ENCODE assay signal across 10 cellular contexts in the genomic region with DNA sequence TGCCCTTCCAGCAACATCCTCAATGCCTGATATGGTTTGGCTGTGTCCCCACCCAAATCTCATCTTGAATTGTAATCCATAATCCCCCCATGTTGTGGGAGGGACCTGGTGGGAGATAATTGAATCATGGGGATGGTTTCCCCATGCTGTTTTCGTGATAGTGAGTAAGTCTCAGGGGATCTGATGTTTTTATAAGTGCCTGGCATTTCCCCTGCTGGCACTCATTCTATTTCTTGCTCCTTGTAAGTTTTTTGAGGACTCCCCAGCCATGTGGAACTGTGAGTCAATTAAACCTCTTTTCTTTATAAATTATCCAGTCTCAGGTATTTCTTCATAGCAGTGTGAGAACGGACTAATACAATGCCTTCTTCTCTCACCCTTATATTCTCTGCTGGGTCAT. TPM values are rescaled to one million over a fixed set of nuclear protein-coding genes. Genes with fewer than 3 reads are reported as not detected.
"Had no signal": no experiment of that assay in that cellular context is flagged by ENCODE, and none has a peak within 500 bp of the region (broad histone marks: within the 10 kb centered on the region; RNA-seq: fewer than 3 reads in every experiment).

No MANE protein-coding gene starts in this region.

RNA-seq across cellular contexts. Expression of gene B4GALNT2, which starts 47.5 kb away (rescaled TPM):
- total RNA-seq: activated CD4-positive, alpha-beta memory T cell treated with anti-CD3 and anti-CD28 coated beads for 36 hours; activated CD8-positive, alpha-beta memory T cell treated with anti-CD3 and anti-CD28 coated beads for 36 hours; activated CD8-positive, alpha-beta T cell treated with anti-CD3 and anti-CD28 coated beads for 36 hours; activated naive CD8-positive, alpha-beta T cell treated with anti-CD3 and anti-CD28 coated beads for 36 hours; activated T-cell treated with anti-CD3 and anti-CD28 coated beads, Interleukin-2, amount 50 U/mL, for 4 hours; activated T-cell treated with anti-CD3 and anti-CD28 coated beads, Interleukin-2, amount 50 U/mL, for 72 hours; astrocyte; body of pancreas; T-helper 2 cell treated with Interferon-gamma antibody and Interleukin-4, amounts not matched to agents 100 ng/mL and 5 ng/mL, for 36 hours had no signal
- polyA plus RNA-seq: aorta had no signal
